In genomic region chr11:57639321-57640067, GRCh38 we compare ENCODE assay signal across 8 cellular contexts. TPM values are rescaled to one million over a fixed set of nuclear protein-coding genes. Genes with fewer than 3 reads are reported as not detected.
DNase-seq lines count a peak whose midpoint lies in the region; ATAC-seq and TF ChIP-seq lines count a peak whose summit lies in the region.

No MANE protein-coding gene starts in this region.

- no peak overlapping the region for H3K27ac Mint-ChIP-seq in CD4-positive, alpha-beta T cell
- no peak overlapping the region for H3K27ac Mint-ChIP-seq in central memory CD8-positive, alpha-beta T cell (ENCODE audit: low read depth)

- ATAC-seq in CD4-positive, alpha-beta T cell (ENCODE audit: poor library complexity): peak; percentile 30
- ATAC-seq in central memory CD8-positive, alpha-beta T cell (replicated peaks; ENCODE audit: extremely low read depth, poor library complexity, severe bottlenecking): no peak
- ATAC-seq in GM19395 (IDR thresholded peaks at IDR 0.05; ENCODE audit: unreplicated experiment) (no peak), HG02938 (IDR thresholded peaks at IDR 0.05; ENCODE audit: unreplicated experiment) (no peak)

- CTCF ChIA-PET in CD4-positive, alpha-beta T cell (lab: Charles Lee): interaction anchor here (0.6 to 4.7 kb wide), 5 partner anchors 71 to 390 kb away, joined by 3 to 47 read pairs (median 4); partner anchors contain the start of gene UBE2L6

- H3K4me1 Mint-ChIP-seq in CD4-positive, alpha-beta T cell (ENCODE audit: low read depth): peaks cover 22% of the 10 kb centered on the region
- H3K4me1 Mint-ChIP-seq in central memory CD8-positive, alpha-beta T cell: peaks cover 17% of the 10 kb centered on the region

- H3K9ac ChIP-seq in muscle layer of colon (ENCODE audit: low read length): no peak overlapping the region
- H3K9ac ChIP-seq in Karpas-422 (ENCODE audit: low read length): no peak overlapping the region

- intact Hi-C loops in CD4-positive, alpha-beta T cell (cut with DNase I, micrococcal nuclease): loop anchor here (1.0 to 2.0 kb wide), 3 partner anchors 147 to 291 kb away; no protein-coding TSS in a partner anchor
- intact Hi-C loops in posterior vena cava (cut with DNase I): loop anchor here (5.0 to 10.0 kb wide), 3 partner anchors 37 to 185 kb away; partner anchors contain the start of gene UBE2L6 (in 1 of the 2)

- H3K9me3 Mint-ChIP-seq in CD4-positive, alpha-beta T cell: no peaks in the 10 kb centered on the region
- H3K9me3 Mint-ChIP-seq in central memory CD8-positive, alpha-beta T cell: no peaks in the 10 kb centered on the region

- H3K79me2 ChIP-seq in Karpas-422 (ENCODE audit: low read length): no peaks in the 10 kb centered on the region

- peaks cover 41% of the 10 kb centered on the region for H3K27me3 Mint-ChIP-seq in CD4-positive, alpha-beta T cell
- peaks cover 56% of the 10 kb centered on the region for H3K27me3 Mint-ChIP-seq in central memory CD8-positive, alpha-beta T cell

- no peaks in the 10 kb centered on the region for H4K20me1 ChIP-seq in Karpas-422 (ENCODE audit: insufficient read depth, low read depth, low read length)

- no peak overlapping the region for H3K4me2 ChIP-seq in Karpas-422 (ENCODE audit: low read depth, low read length, poor library complexity, severe bottlenecking)

- no peak overlapping the region for H2AFZ ChIP-seq in Karpas-422 (ENCODE audit: low read length)

- peaks cover 34% of the 10 kb centered on the region for H3K4me1 ChIP-seq in muscle layer of colon (ENCODE audit: insufficient read depth, low read length)
- H3K4me1 ChIP-seq in Karpas-422 (ENCODE audit: low read length): peaks cover 10% of the 10 kb centered on the region

- peaks cover 22% of the 10 kb centered on the region for H3K27me3 ChIP-seq in CD4-positive, alpha-beta T cell (ENCODE audit: control insufficient read depth, insufficient read depth, low read length)
- H3K27me3 ChIP-seq in muscle layer of colon (ENCODE audit: control insufficient read depth in 1 of 2, insufficient read depth in 2 of 2, low read length in 2 of 2) (no peaks in the 10 kb centered on the region), Karpas-422 (ENCODE audit: low read length) (no peaks in the 10 kb centered on the region)

- no peaks in the 10 kb centered on the region for H3K9me3 ChIP-seq in CD4-positive, alpha-beta T cell (ENCODE audit: control insufficient read depth, low read length)
- no peaks in the 10 kb centered on the region for H3K9me3 ChIP-seq in muscle layer of colon (ENCODE audit: low read length)
- no peaks in the 10 kb centered on the region for H3K9me3 ChIP-seq in Karpas-422 (ENCODE audit: low read length)

- no peak for DNase-seq in CD4-positive, alpha-beta T cell
- peak; percentile 45 for DNase-seq in M059J (ENCODE audit: low read depth)
- DNase-seq in central memory CD8-positive, alpha-beta T cell (ENCODE audit: low spot score in 2 of 2): no peak
- DNase-seq in Karpas-422: no peak
- no peak for DNase-seq in posterior vena cava (ENCODE audit: low spot score)

- TF ChIP-seq CTCF in CD4-positive, alpha-beta T cell (IDR thresholded peaks at IDR 0.05): no peak

- peak overlapping the region; percentile 92 for H3K4me3 Mint-ChIP-seq in CD4-positive, alpha-beta T cell
- H3K4me3 Mint-ChIP-seq in central memory CD8-positive, alpha-beta T cell: peak overlapping the region; percentile 86

- H3K27ac ChIP-seq in CD4-positive, alpha-beta T cell (ENCODE audit: low read depth, low read length): no peak overlapping the region
- H3K27ac ChIP-seq in muscle layer of colon (ENCODE audit: low read depth, low read length): peak overlapping the region; percentile 86
- H3K27ac ChIP-seq in Karpas-422 (ENCODE audit: low read length): no peak overlapping the region

- no peaks in the 10 kb centered on the region for H3K36me3 Mint-ChIP-seq in CD4-positive, alpha-beta T cell (ENCODE audit: low read depth)
- peaks cover 6% of the 10 kb centered on the region for H3K36me3 Mint-ChIP-seq in central memory CD8-positive, alpha-beta T cell (ENCODE audit: insufficient read depth)

- POLR2A ChIA-PET in CD4-positive, alpha-beta T cell (lab: Charles Lee): interaction anchor here (1.2 to 4.0 kb wide), 2 partner anchors 71 to 314 kb away, joined by 3 to 34 read pairs; partner anchors contain the start of genes TNKS1BP1 and UBE2L6

- H3K4me3 ChIP-seq in muscle layer of colon (ENCODE audit: low read depth in 1 of 2, low read length in 2 of 2) (peak overlapping the region; percentile 84 to 90), Karpas-422 (ENCODE audit: low read length) (no peak overlapping the region)

- no peaks in the 10 kb centered on the region for H3K36me3 ChIP-seq in muscle layer of colon (ENCODE audit: insufficient read depth, low read length)
- H3K36me3 ChIP-seq in Karpas-422 (ENCODE audit: insufficient read depth, low read length): no peaks in the 10 kb centered on the region

- no peaks in the 10 kb centered on the region for H3K9me2 ChIP-seq in Karpas-422 (replicated peaks; ENCODE audit: insufficient read depth, low read length)

RNA-seq across cellular contexts. Expression of gene YPEL4, which starts 10.2 kb away (rescaled TPM):
- total RNA-seq in CD4-positive, alpha-beta T cell: 1 to 10 TPM; 5.6 to 7.3 TPM
- total RNA-seq in M059J (2014; rRNA removed; shearing (Covaris generic)): 0.25 and 0.79 TPM in 2 replicates
- not detected in 2 replicates for total RNA-seq in Karpas-422 (2014; rRNA removed; shearing (Covaris generic); ENCODE audit: low replicate concordance)
- total RNA-seq in posterior vena cava: 1 to 10 TPM in 1 of 2 donors, under 1 TPM in 1; 0.33 to 1.3 TPM

RNA-seq across cellular contexts. Expression of gene CLP1, which starts 18.1 kb away (rescaled TPM):
- 10 to 100 TPM; 21.8 to 24.2 TPM for total RNA-seq in CD4-positive, alpha-beta T cell
- total RNA-seq in M059J (2014; rRNA removed; shearing (Covaris generic)): 18.4 and 30.7 TPM in 2 replicates
- 16.9 and 22.4 TPM in 2 replicates for total RNA-seq in Karpas-422 (2014; rRNA removed; shearing (Covaris generic); ENCODE audit: low replicate concordance)
- total RNA-seq in posterior vena cava: 10 to 100 TPM in 1 of 2 donors, 1 to 10 TPM in 1; 7.6 to 10.3 TPM

RNA-seq across cellular contexts. Expression of gene ZDHHC5, which starts 28.4 kb away (rescaled TPM):
- total RNA-seq in CD4-positive, alpha-beta T cell: 10 to 100 TPM; 59.7 to 61.1 TPM
- total RNA-seq in M059J (2014; rRNA removed; shearing (Covaris generic)): 37.4 and 50.8 TPM in 2 replicates
- total RNA-seq in Karpas-422 (2014; rRNA removed; shearing (Covaris generic); ENCODE audit: low replicate concordance): 38.6 and 41.2 TPM in 2 replicates
- 10 to 100 TPM; 49.7 to 58.0 TPM for total RNA-seq in posterior vena cava

RNA-seq across cellular contexts. Expression of gene SERPING1, which starts 42.0 kb away (rescaled TPM):
- under 1 TPM in 1 of 2 experiments, not detected in 1; 0.53 TPM for total RNA-seq in CD4-positive, alpha-beta T cell
- 13.0 and 17.0 TPM in 2 replicates for total RNA-seq in M059J (2014; rRNA removed; shearing (Covaris generic))
- not detected in 2 replicates for total RNA-seq in Karpas-422 (2014; rRNA removed; shearing (Covaris generic); ENCODE audit: low replicate concordance)
- total RNA-seq in posterior vena cava: 100 to 1,000 TPM; 501 to 774 TPM
